18 cellular contexts compared by ENCODE assay signal in the genomic region with DNA sequence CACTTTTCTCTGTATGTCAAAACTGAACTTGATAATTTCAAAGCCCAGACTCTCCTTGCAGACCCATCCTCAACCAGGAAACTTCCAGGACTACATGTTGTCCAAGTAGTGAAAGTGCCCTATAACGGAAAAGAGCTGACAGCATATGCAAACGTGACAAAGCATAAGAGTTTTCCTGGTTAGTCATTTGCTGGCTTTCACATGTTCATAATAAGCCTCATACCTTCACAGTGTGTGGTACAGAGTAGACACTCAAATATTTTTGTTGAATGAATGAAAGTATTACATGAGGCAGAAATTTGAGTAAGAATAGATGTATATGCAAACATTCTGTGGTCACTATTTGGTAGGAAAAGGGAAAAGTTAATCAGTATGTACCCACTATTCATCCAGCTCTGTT.
"Had no signal": no experiment of that assay in that cellular context is flagged by ENCODE, and none has a peak within 500 bp of the region (broad histone marks: within the 10 kb centered on the region; RNA-seq: fewer than 3 reads in every experiment).

No MANE protein-coding gene starts in this region.

- DNase-seq: activated CD4-positive, alpha-beta T cell treated with anti-CD3 and anti-CD28 coated beads for 4 hours; activated CD8-positive, alpha-beta T cell treated with anti-CD3 and anti-CD28 coated beads for 36 hours; activated effector memory CD4-positive, alpha-beta T cell treated with anti-CD3 and anti-CD28 coated beads, Interleukin-2, amount 50 U/mL, for 16 hours; activated T-cell treated with anti-CD3 and anti-CD28 coated beads, Interleukin-2, amount 50 U/mL, for 48 hours; brain microvascular endothelial cell; cortex of kidney; effector CD4-positive, alpha-beta T cell; hippocampal formation; kidney; left lung; naive B cell; stimulated activated CD4-positive, alpha-beta T cell treated with anti-CD3 and anti-CD28 coated beads, Interleukin-12 subunit alpha, Interleukin-12 subunit beta, amount 100 ng/mL, for 4 hours; stimulated activated CD4-positive, alpha-beta T cell treated with anti-CD3 and anti-CD28 coated beads, Interleukin-2, amount 100 ng/mL, for 24 hours; stomach; testis had no signal

- H3K27me3 Mint-ChIP-seq: activated CD8-positive, alpha-beta T cell treated with anti-CD3 and anti-CD28 coated beads for 36 hours; central memory CD8-positive, alpha-beta T cell had no signal

- H3K36me3 Mint-ChIP-seq: activated naive CD4-positive, alpha-beta T cell treated with anti-CD3 and anti-CD28 coated beads, Interleukin-2, amount 50 U/mL, for 72 hours had no signal

- H3K27ac Mint-ChIP-seq: activated CD8-positive, alpha-beta T cell treated with anti-CD3 and anti-CD28 coated beads for 36 hours; activated naive CD4-positive, alpha-beta T cell treated with anti-CD3 and anti-CD28 coated beads, Interleukin-2, amount 50 U/mL, for 72 hours; naive B cell had no signal

- H3K4me1 Mint-ChIP-seq: central memory CD8-positive, alpha-beta T cell had no signal

- ATAC-seq: activated CD8-positive, alpha-beta T cell treated with anti-CD3 and anti-CD28 coated beads for 36 hours; activated naive CD4-positive, alpha-beta T cell treated with anti-CD3 and anti-CD28 coated beads, Interleukin-2, amount 50 U/mL, for 72 hours; left lung had no signal

- H3K4me3 ChIP-seq: esophagus muscularis mucosa, left lung, stomach, testis had no signal

- H3K4me3 Mint-ChIP-seq: activated CD8-positive, alpha-beta T cell treated with anti-CD3 and anti-CD28 coated beads for 36 hours; central memory CD8-positive, alpha-beta T cell; naive B cell had no signal
